ENCODE assay signal across 8 cellular contexts in the genomic region with DNA sequence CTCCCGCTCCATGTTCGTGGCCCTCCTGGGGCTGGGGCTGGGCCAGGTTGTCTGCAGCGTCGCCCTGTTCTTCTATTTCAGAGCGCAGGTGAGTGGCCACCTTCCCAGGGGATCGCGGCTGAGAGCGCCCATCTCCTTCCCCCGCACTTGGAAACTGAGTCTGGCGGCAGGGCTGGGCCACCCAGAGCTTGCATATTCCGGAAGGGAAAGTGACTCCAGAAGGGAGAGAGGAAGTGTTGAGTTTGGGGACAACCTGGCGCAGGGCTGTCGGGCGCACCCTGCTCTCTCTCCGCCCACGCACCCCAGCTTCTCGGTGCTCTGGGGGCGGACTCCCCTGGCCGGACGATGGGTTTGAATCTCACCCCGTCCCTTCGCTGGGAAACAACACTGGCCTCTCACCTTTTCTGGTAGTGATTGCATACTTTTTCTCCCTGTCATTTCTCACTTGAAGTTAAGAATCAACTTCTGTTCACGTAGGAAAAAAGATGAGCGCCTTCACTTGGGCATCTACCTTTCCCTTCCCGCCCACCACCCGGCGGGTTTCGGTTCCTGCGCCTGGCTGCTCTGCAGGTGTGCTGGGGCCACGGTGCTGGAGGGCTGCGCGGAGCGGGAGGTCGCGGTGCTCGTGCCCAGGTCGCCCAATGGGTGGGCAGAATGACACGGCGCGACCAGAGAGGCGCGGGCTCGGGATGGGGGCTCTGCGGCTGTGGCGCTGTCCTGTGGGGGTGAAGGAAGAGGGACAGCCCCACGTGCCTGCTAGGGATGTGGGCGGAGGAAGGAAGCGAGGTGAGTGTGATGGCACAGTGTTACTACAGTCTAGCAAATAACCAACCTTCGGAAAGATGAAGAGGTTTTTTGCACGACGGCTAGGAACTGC. TPM values are rescaled to one million over a fixed set of nuclear protein-coding genes. Genes with fewer than 3 reads are reported as not detected.
DNase-seq lines count a peak whose midpoint lies in the region; ATAC-seq and TF ChIP-seq lines count a peak whose summit lies in the region.

No MANE protein-coding gene starts in this region.

- H3K9me3 ChIP-seq in esophagus squamous epithelium (no peaks in the 10 kb centered on the region), skeletal muscle satellite cell (replicated peaks; ENCODE audit: low read length) (peaks cover 3% of the 10 kb centered on the region)

- peak overlapping the region; percentile 68 for H3K4me2 ChIP-seq in skeletal muscle satellite cell (ENCODE audit: low read length)

- no peak for TF ChIP-seq POLR2A in esophagus squamous epithelium (IDR thresholded peaks at IDR 0.05)

- peak overlapping the region; percentile 55 for H3K27ac Mint-ChIP-seq in activated CD4-positive, alpha-beta memory T cell treated with anti-CD3 and anti-CD28 coated beads for 36 hours

- H3K9ac ChIP-seq in skeletal muscle satellite cell (ENCODE audit: low read depth, low read length) = no peak overlapping the region

- DNase-seq in activated CD4-positive, alpha-beta memory T cell treated with anti-CD3 and anti-CD28 coated beads for 36 hours = peak; percentile 75
- no peak for DNase-seq in esophagus squamous epithelium (lab: John Stamatoyannopoulos, UW)
- DNase-seq in sciatic nerve (ENCODE audit: low spot score) = no peak
- no peak for DNase-seq in NCI-H2107 treated with DMSO at 0.1 percent for 48 hours (lab: John Stamatoyannopoulos, UW; ENCODE audit: unreplicated experiment)
- DNase-seq in effector CD4-positive, alpha-beta T cell = no peak

- POLR2A ChIA-PET in activated CD4-positive, alpha-beta memory T cell treated with anti-CD3 and anti-CD28 coated beads for 36 hours (lab: Charles Lee) = interaction anchor here (1.3 to 1.5 kb wide), 2 partner anchors 12 to 178 kb away, joined by 4 read pairs; no protein-coding TSS in a partner anchor

- CTCF ChIA-PET in activated CD4-positive, alpha-beta memory T cell treated with anti-CD3 and anti-CD28 coated beads for 36 hours (lab: Charles Lee) = interaction anchor here (0.7 to 1.2 kb wide), 2 partner anchors 300 to 518 kb away, joined by 3 read pairs; no protein-coding TSS in a partner anchor

- H3K4me1 Mint-ChIP-seq in activated CD4-positive, alpha-beta memory T cell treated with anti-CD3 and anti-CD28 coated beads for 36 hours (ENCODE audit: low read depth) = peaks cover 34% of the 10 kb centered on the region

- H3K36me3 ChIP-seq in esophagus squamous epithelium (no peaks in the 10 kb centered on the region), skeletal muscle satellite cell (ENCODE audit: insufficient read depth, low read length) (no peaks in the 10 kb centered on the region)

- peaks cover 0 to 89% (median 8%) of the 10 kb centered on the region in 4 donors for H3K27me3 ChIP-seq in esophagus squamous epithelium
- peaks cover 77% of the 10 kb centered on the region for H3K27me3 ChIP-seq in skeletal muscle satellite cell (ENCODE audit: control insufficient read depth, insufficient read depth, low read length)

- no peak for TF ChIP-seq CTCF in esophagus squamous epithelium (IDR thresholded peaks at IDR 0.05)

- H3K4me3 ChIP-seq in esophagus squamous epithelium (peak overlapping the region; percentile 19 to 61 (median 38)), skeletal muscle satellite cell (ENCODE audit: low read length) (peak overlapping the region; percentile 59)

- no peak overlapping the region for H3K27ac ChIP-seq in esophagus squamous epithelium

- H3K27me3 Mint-ChIP-seq in activated CD4-positive, alpha-beta memory T cell treated with anti-CD3 and anti-CD28 coated beads for 36 hours = peaks cover 26% of the 10 kb centered on the region

- intact Hi-C loops in activated CD4-positive, alpha-beta memory T cell treated with anti-CD3 and anti-CD28 coated beads for 36 hours (cut with micrococcal nuclease) = loop anchor here (1.0 to 10.0 kb wide), 6 partner anchors 77 to 302 kb away; partner anchors contain the start of gene AKAP11
- intact Hi-C loops in esophagus squamous epithelium (cut with DNase I) (no loop called here), sciatic nerve (cut with DNase I) (no loop called here)

- no peaks in the 10 kb centered on the region for H3K36me3 Mint-ChIP-seq in activated CD4-positive, alpha-beta memory T cell treated with anti-CD3 and anti-CD28 coated beads for 36 hours

- H3K4me1 ChIP-seq in esophagus squamous epithelium = peaks cover 3 to 17% (median 8%) of the 10 kb centered on the region in 3 donors
- peaks cover 9% of the 10 kb centered on the region for H3K4me1 ChIP-seq in skeletal muscle satellite cell (ENCODE audit: control insufficient read depth, insufficient read depth, low read length)

- peak; percentile 68 for ATAC-seq in GM19023 (IDR thresholded peaks at IDR 0.05; ENCODE audit: unreplicated experiment)
- ATAC-seq in HG02981 (IDR thresholded peaks at IDR 0.05; ENCODE audit: unreplicated experiment) = peak; percentile 59
- no peak for ATAC-seq in sciatic nerve

- peak overlapping the region; percentile 73 for H3K4me3 Mint-ChIP-seq in activated CD4-positive, alpha-beta memory T cell treated with anti-CD3 and anti-CD28 coated beads for 36 hours

- H3K9me3 Mint-ChIP-seq in activated CD4-positive, alpha-beta memory T cell treated with anti-CD3 and anti-CD28 coated beads for 36 hours = peaks cover 9% of the 10 kb centered on the region

- 2 to 9% methylated on average over 10 to 16 of the region's 51 CpGs for WGBS in esophagus squamous epithelium, 2 donors

RNA-seq across cellular contexts. Expression of gene TNFSF11, which starts 0.7 kb away (rescaled TPM):
- 1 to 10 TPM; 3.7 to 4.5 TPM for total RNA-seq in activated CD4-positive, alpha-beta memory T cell treated with anti-CD3 and anti-CD28 coated beads for 36 hours
- total RNA-seq in esophagus squamous epithelium = under 1 TPM in 2 of 4 donors, not detected in 2; 0.18 to 0.45 TPM
- total RNA-seq in skeletal muscle satellite cell (2012; rRNA removed) = 0.51 TPM in 1 of 2 replicates, not detected in the other
- not detected for total RNA-seq in sciatic nerve
